Comparison of ENCODE assay signal across 9 cellular contexts in genomic region chr17:61400786-61401279, GRCh38. TPM values are rescaled to one million over a fixed set of nuclear protein-coding genes. Genes with fewer than 3 reads are reported as not detected.
A peak's percentile ranks its signal among the peaks of the same experiment; 100 is the strongest.
DNase-seq lines count a peak whose midpoint lies in the region; ATAC-seq lines count a peak whose summit lies in the region.
"Had no signal": no experiment of that assay in that cellular context is flagged by ENCODE, and none has a peak within 500 bp of the region (broad histone marks: within the 10 kb centered on the region; RNA-seq: fewer than 3 reads in every experiment).

No MANE protein-coding gene starts in this region.

- H3K4me1 Mint-ChIP-seq in activated naive CD8-positive, alpha-beta T cell treated with anti-CD3 and anti-CD28 coated beads, Interleukin-2, amount 50 U/mL, for 24 hours, result peaks cover 43% of the 10 kb centered on the region
- peaks cover 35 to 64% of the 10 kb centered on the region in 2 donors for H3K4me1 Mint-ChIP-seq in stimulated activated naive B cell treated with anti-CD40 and anti-IgM and Interleukin-4, amounts not matched to agents 10 μg/mL and 1 μg/mL and 100 μg/mL, for 72 hours

- peak overlapping the region; percentile 50 for H3K4me3 Mint-ChIP-seq in activated naive CD8-positive, alpha-beta T cell treated with anti-CD3 and anti-CD28 coated beads, Interleukin-2, amount 50 U/mL, for 24 hours
- peak overlapping the region; percentile 70 to 82 for H3K4me3 Mint-ChIP-seq in stimulated activated naive B cell treated with anti-CD40 and anti-IgM and Interleukin-4, amounts not matched to agents 10 μg/mL and 1 μg/mL and 100 μg/mL, for 72 hours

- H3K36me3 Mint-ChIP-seq in activated naive CD8-positive, alpha-beta T cell treated with anti-CD3 and anti-CD28 coated beads, Interleukin-2, amount 50 U/mL, for 24 hours (ENCODE audit: low read depth), result peaks cover 2% of the 10 kb centered on the region
- peaks cover 2 to 9% of the 10 kb centered on the region in 2 donors for H3K36me3 Mint-ChIP-seq in stimulated activated naive B cell treated with anti-CD40 and anti-IgM and Interleukin-4, amounts not matched to agents 10 μg/mL and 1 μg/mL and 100 μg/mL, for 72 hours

- peak overlapping the region; percentile 71 for H3K27ac ChIP-seq in layer of hippocampus (ENCODE audit: low read depth, low read length)

- no peak for ATAC-seq in activated naive CD8-positive, alpha-beta T cell treated with anti-CD3 and anti-CD28 coated beads, Interleukin-2, amount 50 U/mL, for 24 hours
- no peak for ATAC-seq in stimulated activated naive B cell treated with anti-CD40 and anti-IgM and Interleukin-4, amounts not matched to agents 10 μg/mL and 1 μg/mL and 100 μg/mL, for 72 hours (replicated peaks)
- no peak for ATAC-seq in GM18498 (IDR thresholded peaks at IDR 0.05; ENCODE audit: unreplicated experiment)

- H3K27me3 Mint-ChIP-seq in activated naive CD8-positive, alpha-beta T cell treated with anti-CD3 and anti-CD28 coated beads, Interleukin-2, amount 50 U/mL, for 24 hours, result peaks cover 55% of the 10 kb centered on the region
- peaks cover 52 to 65% of the 10 kb centered on the region in 2 donors for H3K27me3 Mint-ChIP-seq in stimulated activated naive B cell treated with anti-CD40 and anti-IgM and Interleukin-4, amounts not matched to agents 10 μg/mL and 1 μg/mL and 100 μg/mL, for 72 hours

- peaks cover 79% of the 10 kb centered on the region for H3K27me3 ChIP-seq in layer of hippocampus (ENCODE audit: control insufficient read depth, insufficient read depth, low read length)

- DNase-seq in DMS 273 (lab: John Stamatoyannopoulos, UW; ENCODE audit: unreplicated experiment), result peak; percentile 46
- no peak for DNase-seq in DMS 273 treated with DMSO at 0.1 percent for 48 hours (lab: John Stamatoyannopoulos, UW)
- DNase-seq in activated naive CD8-positive, alpha-beta T cell treated with anti-CD3 and anti-CD28 coated beads, Interleukin-2, amount 50 U/mL, for 24 hours, result no peak
- no peak for DNase-seq in stimulated activated naive B cell treated with anti-CD40 and anti-IgM and Interleukin-4, amounts not matched to agents 10 μg/mL and 1 μg/mL and 100 μg/mL, for 72 hours
- no peak for DNase-seq in dermis blood vessel endothelial cell
- DNase-seq in effector CD8-positive, alpha-beta T cell (lab: John Stamatoyannopoulos, UW), result no peak
- DNase-seq: SIG-M5 had no signal

- H3K9me3 Mint-ChIP-seq in activated naive CD8-positive, alpha-beta T cell treated with anti-CD3 and anti-CD28 coated beads, Interleukin-2, amount 50 U/mL, for 24 hours, result no peaks in the 10 kb centered on the region
- no peaks in the 10 kb centered on the region for H3K9me3 Mint-ChIP-seq in stimulated activated naive B cell treated with anti-CD40 and anti-IgM and Interleukin-4, amounts not matched to agents 10 μg/mL and 1 μg/mL and 100 μg/mL, for 72 hours

- no peak overlapping the region for H3K27ac Mint-ChIP-seq in activated naive CD8-positive, alpha-beta T cell treated with anti-CD3 and anti-CD28 coated beads, Interleukin-2, amount 50 U/mL, for 24 hours
- peak overlapping the region; percentile 56 for H3K27ac Mint-ChIP-seq in stimulated activated naive B cell treated with anti-CD40 and anti-IgM and Interleukin-4, amounts not matched to agents 10 μg/mL and 1 μg/mL and 100 μg/mL, for 72 hours

RNA-seq across cellular contexts. Expression of gene TBX2, which starts 1.2 kb away (rescaled TPM):
- 0.09 and 0.34 TPM in 2 replicates for total RNA-seq in dermis blood vessel endothelial cell

RNA-seq across cellular contexts. Expression of gene TBX4, which starts 51.4 kb away (rescaled TPM):
- not detected in 2 replicates for total RNA-seq in dermis blood vessel endothelial cell
